18 cellular contexts compared by ENCODE assay signal in genomic region chr20:63206878-63207277, GRCh38. TPM values are rescaled to one million over a fixed set of nuclear protein-coding genes. Genes with fewer than 3 reads are reported as not detected.
DNase-seq lines count a peak whose midpoint lies in the region; ATAC-seq and TF ChIP-seq lines count a peak whose summit lies in the region.
"Had no signal": no experiment of that assay in that cellular context is flagged by ENCODE, and none has a peak within 500 bp of the region (broad histone marks: within the 10 kb centered on the region; RNA-seq: fewer than 3 reads in every experiment).

No MANE protein-coding gene starts in this region.

- DNase-seq in Right ventricle myocardium superior (no peak), right atrium auricular region (ENCODE audit: low spot score) (no peak), adrenal gland (peak in 6 of 7 donors; percentile 63 to 88 (median 82)), NCI-H2227 treated with DMSO at 0.1 percent for 48 hours (lab: John Stamatoyannopoulos, UW) (no peak)
- no peak for DNase-seq in natural killer cell treated with Interleukin-12 subunit alpha and Interleukin-12 subunit beta and Interleukin-15 and Interleukin-18, amount 100 ng/mL, for 72 hours (ENCODE audit: low spot score)
- DNase-seq: activated CD4-positive, alpha-beta T cell treated with anti-CD3 and anti-CD28 coated beads, Interleukin-2, amount 50 U/mL, for 4 hours; activated naive CD4-positive, alpha-beta T cell treated with Interleukin-2 at 50 U/mL for 16 hours; DMS79 treated with DMSO at 0.1 percent for 48 hours; NCI-H2081; T-helper 1 cell; transverse colon had no signal

- H3K27me3 ChIP-seq in right atrium auricular region (no peaks in the 10 kb centered on the region), adrenal gland (no peaks in the 10 kb centered on the region), gastroesophageal sphincter (no peaks in the 10 kb centered on the region), stomach smooth muscle (ENCODE audit: control insufficient read depth in 1 of 2, insufficient read depth in 2 of 2, low read length in 2 of 2) (no peaks in the 10 kb centered on the region)
- H3K27me3 ChIP-seq: transverse colon had no signal

- H3K9me3 Mint-ChIP-seq in natural killer cell treated with Interleukin-12 subunit alpha and Interleukin-12 subunit beta and Interleukin-15 and Interleukin-18, amount 100 ng/mL, for 72 hours: no peaks in the 10 kb centered on the region
- H3K9me3 Mint-ChIP-seq: neural crest cell had no signal

- H3K4me3 ChIP-seq in right atrium auricular region (no peak overlapping the region), adrenal gland (no peak overlapping the region), gastroesophageal sphincter (no peak overlapping the region), stomach smooth muscle (ENCODE audit: low read length in 2 of 2) (peak overlapping the region in 1 of 2 donors; percentile 8)
- H3K4me3 ChIP-seq: A549, smooth muscle cell, transverse colon had no signal

- peak; percentile 23 for ATAC-seq in Right ventricle myocardium superior (ENCODE audit: poor library complexity)
- ATAC-seq in gastroesophageal sphincter: peak; percentile 82
- ATAC-seq in HG02763 (IDR thresholded peaks at IDR 0.05; ENCODE audit: unreplicated experiment): no peak
- no peak for ATAC-seq in natural killer cell treated with Interleukin-12 subunit alpha and Interleukin-12 subunit beta and Interleukin-15 and Interleukin-18, amount 100 ng/mL, for 72 hours
- ATAC-seq: A549 had no signal

- peak overlapping the region in 1 of 2 donors; percentile 6 for H3K9ac ChIP-seq in stomach smooth muscle (ENCODE audit: low read length in 2 of 2)
- H3K9ac ChIP-seq: KMS-11 had no signal

- H3K9me3 ChIP-seq in right atrium auricular region: no peaks in the 10 kb centered on the region
- no peaks in the 10 kb centered on the region for H3K9me3 ChIP-seq in adrenal gland (replicated peaks in 1 of 3)
- no peaks in the 10 kb centered on the region for H3K9me3 ChIP-seq in gastroesophageal sphincter
- H3K9me3 ChIP-seq in stomach smooth muscle (ENCODE audit: control insufficient read depth in 2 of 2, low read length in 2 of 2): no peaks in the 10 kb centered on the region
- H3K9me3 ChIP-seq: A549, transverse colon had no signal

- peaks cover 87% of the 10 kb centered on the region for H3K36me3 ChIP-seq in right atrium auricular region
- H3K36me3 ChIP-seq in adrenal gland (replicated peaks in 1 of 2): peaks cover 0 to 76% of the 10 kb centered on the region in 2 donors
- H3K36me3 ChIP-seq in gastroesophageal sphincter: peaks cover 0 to 97% of the 10 kb centered on the region in 2 donors
- peaks cover 51 to 57% of the 10 kb centered on the region in 2 donors for H3K36me3 ChIP-seq in stomach smooth muscle (ENCODE audit: control insufficient read depth in 2 of 2, insufficient read depth in 2 of 2, low read length in 2 of 2)

- WGBS in adrenal gland, 4 donors: 37 to 48% (median 47%) methylated on average over 7 to 11 of the region's 11 CpGs
- WGBS in gastroesophageal sphincter (ENCODE audit: low coverage in 1 of 2), 2 donors: 20 to 52% methylated on average over 2 to 4 of the region's 11 CpGs

- H3K4me1 ChIP-seq in right atrium auricular region (peaks cover 0 to 25% of the 10 kb centered on the region in 2 donors), adrenal gland (replicated peaks in 1 of 2) (peaks cover 6 to 24% of the 10 kb centered on the region in 2 donors), gastroesophageal sphincter (peaks cover 0 to 68% (median 13%) of the 10 kb centered on the region in 3 donors), stomach smooth muscle (ENCODE audit: control insufficient read depth, insufficient read depth, low read length) (peaks cover 28% of the 10 kb centered on the region)
- H3K4me1 ChIP-seq: transverse colon had no signal

- no peak overlapping the region for H3K4me3 Mint-ChIP-seq in natural killer cell treated with Interleukin-12 subunit alpha and Interleukin-12 subunit beta and Interleukin-15 and Interleukin-18, amount 100 ng/mL, for 72 hours
- H3K4me3 Mint-ChIP-seq: neural crest cell had no signal

- TF ChIP-seq EP300 in gastroesophageal sphincter (IDR thresholded peaks at IDR 0.05): no peak

- peaks cover 25 to 30% of the 10 kb centered on the region in 2 donors for H3K4me1 Mint-ChIP-seq in natural killer cell treated with Interleukin-12 subunit alpha and Interleukin-12 subunit beta and Interleukin-15 and Interleukin-18, amount 100 ng/mL, for 72 hours (ENCODE audit: low read depth in 2 of 2)

- TF ChIP-seq CTCF in right atrium auricular region (IDR thresholded peaks at IDR 0.05): no peak
- no peak for TF ChIP-seq CTCF in adrenal gland (IDR thresholded peaks at IDR 0.05)
- no peak for TF ChIP-seq CTCF in gastroesophageal sphincter (IDR thresholded peaks at IDR 0.05)

- H3K27me3 Mint-ChIP-seq in natural killer cell treated with Interleukin-12 subunit alpha and Interleukin-12 subunit beta and Interleukin-15 and Interleukin-18, amount 100 ng/mL, for 72 hours: no peaks in the 10 kb centered on the region

- H3K36me3 Mint-ChIP-seq in natural killer cell treated with Interleukin-12 subunit alpha and Interleukin-12 subunit beta and Interleukin-15 and Interleukin-18, amount 100 ng/mL, for 72 hours: peaks cover 12% of the 10 kb centered on the region

- TF ChIP-seq POLR2A in adrenal gland (IDR thresholded peaks at IDR 0.05) (peak in 1 of 2 donors; percentile 34), gastroesophageal sphincter (IDR thresholded peaks at IDR 0.05) (no peak)

- H3K27ac Mint-ChIP-seq in natural killer cell treated with Interleukin-12 subunit alpha and Interleukin-12 subunit beta and Interleukin-15 and Interleukin-18, amount 100 ng/mL, for 72 hours: no peak overlapping the region

- H3K27ac ChIP-seq in right atrium auricular region (no peak overlapping the region), adrenal gland (peak overlapping the region in 3 of 5 donors; percentile 21 to 79 (median 38)), gastroesophageal sphincter (peak overlapping the region in 3 of 4 donors; percentile 59 to 72 (median 68)), stomach smooth muscle (ENCODE audit: low read length) (peak overlapping the region; percentile 67)
- H3K27ac ChIP-seq: A549, KMS-11, transverse colon had no signal

- intact Hi-C loops in Right ventricle myocardium superior (cut with DNase I): no loop called here
- intact Hi-C loops in adrenal gland (cut with DNase I): no loop called here

RNA-seq across cellular contexts. Expression of gene YTHDF1, which starts 9.1 kb away (rescaled TPM):
- total RNA-seq in Right ventricle myocardium superior (21.1 TPM), right atrium auricular region (10 to 100 TPM; 15.7 to 26.1 TPM), adrenal gland (10 to 100 TPM; 19.5 to 41.9 (median 34.7) TPM), gastroesophageal sphincter (10 to 100 TPM; 20.2 to 35.8 (median 34.2) TPM)
- 10 to 100 TPM; 27.6 to 38.0 (median 29.9) TPM for polyA plus RNA-seq in adrenal gland
- 10 to 100 TPM; 38.2 to 47.6 TPM for total RNA-seq in natural killer cell treated with Interleukin-12 subunit alpha and Interleukin-12 subunit beta and Interleukin-15 and Interleukin-18, amount 100 ng/mL, for 72 hours

RNA-seq across cellular contexts. Expression of gene BIRC7, which starts 28.8 kb away (rescaled TPM):
- 0.22 TPM for total RNA-seq in Right ventricle myocardium superior
- not detected for total RNA-seq in right atrium auricular region
- total RNA-seq in adrenal gland: 1 to 10 TPM in 3 of 8 donors, under 1 TPM in 1, not detected in 4; 0.28 to 1.1 (median 1.1) TPM
- polyA plus RNA-seq in adrenal gland: 1 to 10 TPM in 1 of 3 donors, under 1 TPM in 1, not detected in 1; 0.81 to 1.2 TPM
- total RNA-seq in gastroesophageal sphincter: not detected
- total RNA-seq in natural killer cell treated with Interleukin-12 subunit alpha and Interleukin-12 subunit beta and Interleukin-15 and Interleukin-18, amount 100 ng/mL, for 72 hours: not detected

RNA-seq across cellular contexts. Expression of gene NKAIN4, which starts 47.4 kb away (rescaled TPM):
- total RNA-seq in Right ventricle myocardium superior (not detected), right atrium auricular region (not detected), adrenal gland (under 1 TPM in 2 of 8 donors, not detected in 6; 0.15 to 0.28 TPM), gastroesophageal sphincter (1 to 10 TPM in 1 of 4 donors, not detected in 3; 2.3 TPM)
- under 1 TPM; 0.31 to 0.64 (median 0.40) TPM for polyA plus RNA-seq in adrenal gland
- total RNA-seq in natural killer cell treated with Interleukin-12 subunit alpha and Interleukin-12 subunit beta and Interleukin-15 and Interleukin-18, amount 100 ng/mL, for 72 hours: not detected

Comparison
In these comparisons a context has a peak if more than half of its experiments do, and no peak if none do; other contexts are left out.
1. ATAC-seq: peak in Right ventricle myocardium superior (single experiment) and gastroesophageal sphincter (single experiment); none in HG02763 (single experiment) and natural killer cell treated with Interleukin-12 subunit alpha and Interleukin-12 subunit beta and Interleukin-15 and Interleukin-18, amount 100 ng/mL, for 72 hours (0 of 2).
2. DNase-seq: peak in adrenal gland (6 of 7); none in Right ventricle myocardium superior (single experiment), right atrium auricular region (single experiment), natural killer cell treated with Interleukin-12 subunit alpha and Interleukin-12 subunit beta and Interleukin-15 and Interleukin-18, amount 100 ng/mL, for 72 hours (single experiment) and NCI-H2227 treated with DMSO at 0.1 percent for 48 hours (single experiment).
3. H3K27ac ChIP-seq: peak in adrenal gland (3 of 5), gastroesophageal sphincter (3 of 4) and stomach smooth muscle (single experiment); none in right atrium auricular region (0 of 2).